Comparison of ENCODE assay signal across 12 cellular contexts in the genomic region with DNA sequence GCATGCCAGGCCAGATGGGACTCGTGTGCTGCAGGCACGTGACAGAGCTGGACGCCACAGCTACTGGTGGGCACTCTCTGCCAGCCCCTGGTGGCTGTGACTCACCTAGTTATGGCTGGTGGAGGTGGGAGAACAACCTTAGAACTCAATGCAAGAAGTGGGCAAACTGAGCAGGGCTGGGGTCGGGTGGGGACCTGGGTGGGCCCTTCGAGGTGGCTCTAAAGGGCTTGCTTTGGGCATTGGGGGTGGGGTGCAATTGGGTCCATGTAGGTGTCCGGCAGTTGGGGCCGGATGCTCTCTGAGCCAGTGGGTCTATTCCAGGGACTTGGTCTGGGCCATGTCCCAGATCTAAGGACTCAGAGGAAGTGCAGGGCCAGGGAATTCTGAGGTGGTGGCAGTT. TPM values are rescaled to one million over a fixed set of nuclear protein-coding genes. Genes with fewer than 3 reads are reported as not detected.
"Had no signal": no experiment of that assay in that cellular context is flagged by ENCODE, and none has a peak within 500 bp of the region (broad histone marks: within the 10 kb centered on the region; RNA-seq: fewer than 3 reads in every experiment).

No MANE protein-coding gene starts in this region.

- ATAC-seq: HCT116, K562 had no signal

- H3K9ac ChIP-seq: GM23248 had no signal

- H3K36me3 ChIP-seq: HAP-1 had no signal

- H3K9me3 ChIP-seq: HAP-1 had no signal

- DNase-seq: GM23248, GOT3, H7, HFFc6, IMR-90, KG1 had no signal

- H3K4me1 ChIP-seq: HAP-1 had no signal

- FAIRE-seq: HTR-8/SVneo, K562 had no signal

- H3K4me3 Mint-ChIP-seq: HFFc6 had no signal

- H3K27ac ChIP-seq: GM23248 had no signal

- H2AFZ ChIP-seq: GM23248 had no signal

- H3K4me3 ChIP-seq: GM23248, HAP-1, K562 had no signal

- H3K27ac Mint-ChIP-seq: HFFc6 had no signal

RNA-seq across cellular contexts. Expression of a gene that starts 5.1 kb away (rescaled TPM):
- total RNA-seq: GM23248, H4, H7, HFFc6, HT-29, IMR-90, K562 had no signal
- polyA plus RNA-seq: GM23248, IMR-90, K562 had no signal

RNA-seq across cellular contexts. Expression of a gene that starts 38.4 kb away (rescaled TPM):
- total RNA-seq: GM23248, H4, H7, HFFc6, HT-29, K562 had no signal
- polyA plus RNA-seq: K562 had no signal

RNA-seq across cellular contexts. Expression of a gene that starts 46.9 kb away (rescaled TPM):
- total RNA-seq: GM23248, H4, H7, HFFc6, IMR-90, K562 had no signal
- polyA plus RNA-seq: GM23248, IMR-90, K562 had no signal
